21 cellular contexts compared by ENCODE assay signal in the genomic region with DNA sequence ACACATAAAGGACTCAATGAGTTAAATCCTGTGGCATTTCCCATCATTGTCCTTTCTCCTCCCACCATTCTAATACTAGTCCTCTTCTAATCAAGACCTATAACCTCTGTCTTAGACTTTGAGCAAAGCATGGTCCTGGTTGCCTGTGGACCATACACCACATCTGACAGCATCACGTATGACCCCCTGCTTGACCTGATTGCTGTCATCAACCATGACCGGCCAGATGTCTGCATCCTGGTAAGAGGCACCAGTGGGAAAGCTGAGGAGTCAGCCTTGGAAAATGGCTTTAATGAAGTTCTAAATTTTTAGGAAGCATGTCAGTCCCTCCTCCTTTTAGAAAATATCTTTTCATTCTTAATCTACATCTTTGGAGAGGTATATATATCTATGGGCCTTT.
"Had no signal": no experiment of that assay in that cellular context is flagged by ENCODE, and none has a peak within 500 bp of the region (broad histone marks: within the 10 kb centered on the region; RNA-seq: fewer than 3 reads in every experiment).

No MANE protein-coding gene starts in this region.

- H3K4me2 ChIP-seq: smooth muscle cell had no signal

- H3K9me3 ChIP-seq: lower lobe of right lung, sigmoid colon, upper lobe of right lung had no signal

- H3K4me1 Mint-ChIP-seq: neural crest cell had no signal

- H3K27me3 Mint-ChIP-seq: naive B cell, progenitor cell of endocrine pancreas had no signal

- H3K4me3 Mint-ChIP-seq: activated CD8-positive, alpha-beta T cell treated with anti-CD3 and anti-CD28 coated beads, Interleukin-2, amount 10 ng/mL, durations not matched to agents 7 days and 5 days; brain; naive B cell; neural crest cell; T-helper 2 cell treated with Interferon-gamma antibody and Interleukin-4, amounts not matched to agents 5 μg/mL and 100 μg/mL, for 36 hours had no signal

- H3K9me3 Mint-ChIP-seq: activated naive CD4-positive, alpha-beta T cell treated with anti-CD3 and anti-CD28 coated beads, Interleukin-2, amount 50 U/mL, for 72 hours; brain; naive B cell; neural crest cell; T-helper 2 cell treated with Interferon-gamma antibody and Interleukin-4, amounts not matched to agents 5 μg/mL and 100 μg/mL, for 36 hours had no signal

- H3K4me3 ChIP-seq: lower lobe of right lung, sigmoid colon, smooth muscle cell, upper lobe of right lung had no signal

- DNase-seq: activated CD4-positive, alpha-beta T cell treated with anti-CD3 and anti-CD28 coated beads, Interleukin-2, amount 50 U/mL, for 1 hour; activated CD8-positive, alpha-beta T cell treated with anti-CD3 and anti-CD28 coated beads, Interleukin-2, amount 10 ng/mL, durations not matched to agents 7 days and 5 days; aorta; effector CD4-positive, alpha-beta T cell; kidney; lower lobe of right lung; naive B cell; retina; sigmoid colon; stimulated activated CD4-positive, alpha-beta T cell treated with anti-CD3 and anti-CD28 coated beads, Interleukin-15, amount 100 ng/mL, for 24 hours; stimulated activated naive CD4-positive, alpha-beta T cell; upper lobe of right lung had no signal

- ATAC-seq: activated CD4-positive, CD25-positive, alpha-beta regulatory T cell treated with anti-CD3 and anti-CD28 coated beads, Interleukin-2, amount 50 U/mL, for 24 hours; activated CD8-positive, alpha-beta T cell treated with anti-CD3 and anti-CD28 coated beads, Interleukin-2, amount 10 ng/mL, durations not matched to agents 7 days and 5 days; activated naive CD4-positive, alpha-beta T cell treated with anti-CD3 and anti-CD28 coated beads, Interleukin-2, amount 50 U/mL, for 72 hours; esophagus mucosa; lower lobe of right lung; upper lobe of right lung had no signal

- H3K27me3 ChIP-seq: sigmoid colon, upper lobe of right lung had no signal

- H3K27ac ChIP-seq: lower lobe of right lung, upper lobe of right lung, VCaP had no signal

- H3K27ac Mint-ChIP-seq: activated CD8-positive, alpha-beta T cell treated with anti-CD3 and anti-CD28 coated beads, Interleukin-2, amount 10 ng/mL, durations not matched to agents 7 days and 5 days; progenitor cell of endocrine pancreas; T-helper 2 cell treated with Interferon-gamma antibody and Interleukin-4, amounts not matched to agents 5 μg/mL and 100 μg/mL, for 36 hours had no signal
